8 cellular contexts compared by ENCODE assay signal in genomic region chr16:8675183-8676159, GRCh38. TPM values are rescaled to one million over a fixed set of nuclear protein-coding genes. Genes with fewer than 3 reads are reported as not detected.
A peak's percentile ranks its signal among the peaks of the same experiment; 100 is the strongest.
DNase-seq lines count a peak whose midpoint lies in the region; ATAC-seq and TF ChIP-seq lines count a peak whose summit lies in the region.

No MANE protein-coding gene starts in this region.

- no peak for TF ChIP-seq POLR2A in heart left ventricle (IDR thresholded peaks at IDR 0.05)

- H3K36me3 ChIP-seq in heart left ventricle: peaks cover 0 to 4% (median 0%) of the 10 kb centered on the region in 9 donors

- peaks cover 0 to 17% (median 8%) of the 10 kb centered on the region in 12 donors for H3K4me1 ChIP-seq in heart left ventricle

- H3K9me3 ChIP-seq in heart left ventricle: peaks cover 0 to 3% (median 0%) of the 10 kb centered on the region in 12 donors

- DNase-seq in heart left ventricle (no peak), Right ventricle myocardium inferior (ENCODE audit: missing footprints) (no peak), left kidney (ENCODE audit: low read depth, low spot score) (peak; percentile 25), NCI-H1092 treated with DMSO at 0.1 percent for 48 hours (lab: John Stamatoyannopoulos, UW) (no peak), MV-4-11 (lab: John Stamatoyannopoulos, UW) (no peak), NCI-H1694 (lab: John Stamatoyannopoulos, UW) (no peak)
- DNase-seq in activated T-helper 1 cell treated with anti-CD3 and anti-CD28 coated beads, Interleukin-2, amount 50 U/mL, for 16 hours (ENCODE audit: low read depth in 1 of 2, low spot score in 1 of 2): peak; percentile 5 to 37
- DNase-seq in stimulated activated CD8-positive, alpha-beta memory T cell treated with anti-CD3 and anti-CD28 coated beads, Interleukin-2, amount 100 ng/mL, for 48 hours (ENCODE audit: low read depth in 2 of 2): peak; percentile 19 to 30

- intact Hi-C loops in heart left ventricle (cut with DNase I) (loop anchor here in 1 of 10 donors (5.0 kb wide), 1 partner anchor 122 kb away; the partner anchor contains the start of genes PMM2 and TMEM186), Right ventricle myocardium inferior (cut with DNase I) (no loop called here)

- peak overlapping the region in 9 of 12 donors; percentile 55 to 91 (median 71) for H3K4me3 ChIP-seq in heart left ventricle

- H3K27me3 ChIP-seq in heart left ventricle: no peaks in the 10 kb centered on the region

- H3K27ac ChIP-seq in heart left ventricle: no peak overlapping the region

- TF ChIP-seq CTCF in heart left ventricle (IDR thresholded peaks at IDR 0.05): no peak

- 64 to 73% (median 67%) methylated on average over 12 to 13 of the region's 13 CpGs for WGBS in heart left ventricle, 4 donors

- no peak for ATAC-seq in heart left ventricle
- ATAC-seq in Right ventricle myocardium inferior: no peak

RNA-seq across cellular contexts. Expression of gene ABAT, which starts 1.1 kb away (rescaled TPM):
- 10 to 100 TPM in 5 of 9 donors, 1 to 10 TPM in 4; 5.1 to 37.0 (median 12.8) TPM for total RNA-seq in heart left ventricle
- 10 to 100 TPM in 1 of 2 donors, 1 to 10 TPM in 1; 3.4 to 17.6 TPM for polyA plus RNA-seq in heart left ventricle
- 3.0 TPM for total RNA-seq in Right ventricle myocardium inferior

RNA-seq across cellular contexts. Expression of gene METTL22, which starts 54.0 kb away (rescaled TPM):
- total RNA-seq in heart left ventricle: 10 to 100 TPM; 15.3 to 80.3 (median 33.0) TPM
- polyA plus RNA-seq in heart left ventricle: 10 to 100 TPM; 34.0 to 44.9 TPM
- total RNA-seq in Right ventricle myocardium inferior: 29.3 TPM

Comparison
In these comparisons a context has a peak if more than half of its experiments do, and no peak if none do; other contexts are left out.
1. DNase-seq: peak in activated T-helper 1 cell treated with anti-CD3 and anti-CD28 coated beads, Interleukin-2, amount 50 U/mL, for 16 hours (2 of 2), left kidney (single experiment) and stimulated activated CD8-positive, alpha-beta memory T cell treated with anti-CD3 and anti-CD28 coated beads, Interleukin-2, amount 100 ng/mL, for 48 hours (2 of 2); none in heart left ventricle (0 of 5), Right ventricle myocardium inferior (single experiment), NCI-H1092 treated with DMSO at 0.1 percent for 48 hours (single experiment), MV-4-11 (single experiment) and NCI-H1694 (single experiment).